Comparison of ENCODE assay signal across 9 cellular contexts in the genomic region with DNA sequence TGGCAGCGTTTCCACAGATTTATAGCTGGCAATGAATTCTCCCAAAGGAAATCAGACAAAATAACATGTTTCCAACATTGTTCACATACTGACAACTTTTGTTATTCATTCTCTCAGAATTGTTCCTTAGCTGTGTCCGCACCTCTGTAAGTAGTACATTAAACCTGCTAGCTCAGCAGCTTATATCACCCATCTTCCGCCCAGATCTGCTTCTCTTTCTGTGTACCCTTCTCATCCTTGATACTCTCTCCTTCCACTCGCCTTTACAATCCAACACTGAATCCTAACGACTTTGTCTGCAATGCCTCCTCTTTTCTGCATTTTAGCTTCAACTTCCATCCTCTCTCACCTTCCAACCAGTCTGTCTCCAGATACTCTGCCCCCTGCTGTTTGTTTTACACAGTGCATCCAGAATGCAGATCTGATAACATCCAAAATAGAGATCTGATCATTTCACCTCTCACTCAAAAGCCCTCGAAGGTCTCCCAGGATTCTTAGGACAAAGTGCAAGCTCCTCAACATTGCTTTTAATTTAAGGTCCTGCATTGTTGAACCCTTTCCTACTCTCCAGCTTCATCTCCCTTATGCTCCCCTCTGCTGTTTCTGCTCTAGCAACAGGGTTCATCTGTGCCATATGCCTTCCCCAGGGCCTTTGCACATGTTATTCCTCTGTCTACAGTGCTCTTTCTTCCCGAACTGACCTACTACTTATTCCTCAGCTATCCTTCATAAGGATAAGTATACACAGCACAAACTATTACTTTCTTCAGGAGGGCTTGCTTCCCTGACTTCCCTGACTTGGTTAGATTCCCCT.
DNase-seq lines count a peak whose midpoint lies in the region; ATAC-seq and TF ChIP-seq lines count a peak whose summit lies in the region.
"Had no signal": no experiment of that assay in that cellular context is flagged by ENCODE, and none has a peak within 500 bp of the region (broad histone marks: within the 10 kb centered on the region; RNA-seq: fewer than 3 reads in every experiment).

No MANE protein-coding gene starts in this region.

- H3K27me3 Mint-ChIP-seq in activated CD4-positive, alpha-beta memory T cell treated with anti-CD3 and anti-CD28 coated beads, Interleukin-2, amount 10 ng/mL, durations not matched to agents 7 days and 5 days, result no peaks in the 10 kb centered on the region

- H3K27ac ChIP-seq in IMR-90 (ENCODE audit: insufficient read depth, low read length), result no peak overlapping the region

- no peak overlapping the region for H2BK15ac ChIP-seq in IMR-90 (ENCODE audit: low read depth, low read length)

- no peak overlapping the region for H3K23ac ChIP-seq in IMR-90 (ENCODE audit: low read depth, low read length)

- H3K27me3 ChIP-seq in IMR-90 (ENCODE audit: control insufficient read depth, insufficient read depth, low read length), result no peaks in the 10 kb centered on the region

- POLR2A ChIA-PET in IMR-90 (lab: Charles Lee; ENCODE audit: unreplicated experiment), result no interaction called here
- POLR2A ChIA-PET in activated CD4-positive, alpha-beta memory T cell treated with anti-CD3 and anti-CD28 coated beads, Interleukin-2, amount 10 ng/mL, durations not matched to agents 7 days and 5 days (lab: Charles Lee), result interaction anchor here (0.8 kb wide), 1 partner anchor 68 kb away, joined by 3 read pairs; no protein-coding TSS in a partner anchor

- H3K79me1 ChIP-seq in IMR-90 (ENCODE audit: low read depth in 1 of 2, low read length in 2 of 2), result no peaks in the 10 kb centered on the region

- no peak overlapping the region for H3K9ac ChIP-seq in IMR-90 (ENCODE audit: low read depth, low read length)

- peaks cover 5% of the 10 kb centered on the region for H3K4me1 Mint-ChIP-seq in activated CD4-positive, alpha-beta memory T cell treated with anti-CD3 and anti-CD28 coated beads, Interleukin-2, amount 10 ng/mL, durations not matched to agents 7 days and 5 days
- H3K4me1 Mint-ChIP-seq: naive B cell had no signal

- no peak overlapping the region for H2AK9ac ChIP-seq in IMR-90 (replicated peaks; ENCODE audit: low read depth, low read length, poor library complexity)

- H3K4me3 Mint-ChIP-seq in activated CD4-positive, alpha-beta memory T cell treated with anti-CD3 and anti-CD28 coated beads, Interleukin-2, amount 10 ng/mL, durations not matched to agents 7 days and 5 days, result no peak overlapping the region
- H3K4me3 Mint-ChIP-seq: naive B cell had no signal

- H3K9me3 Mint-ChIP-seq in activated CD4-positive, alpha-beta memory T cell treated with anti-CD3 and anti-CD28 coated beads, Interleukin-2, amount 10 ng/mL, durations not matched to agents 7 days and 5 days, result no peaks in the 10 kb centered on the region

- no TSS peak for BruUV-seq in IMR-90 (replicated peaks; lab: Mats Ljungman, UMichigan)

- H4K91ac ChIP-seq in IMR-90 (ENCODE audit: insufficient read depth, low read depth, low read length), result no peak overlapping the region

- no peak overlapping the region for H4K8ac ChIP-seq in IMR-90 (ENCODE audit: low read depth in 2 of 2, low read length in 2 of 2)

- dilution Hi-C loops in IMR-90 (cut with HindIII; ENCODE audit: low sequenced_read_pairs, unreplicated experiment), result no loop called here

- in situ Hi-C loops in IMR-90 (cut with MboI; ENCODE audit: low sequenced_read_pairs), result no loop called here

- no peaks in the 10 kb centered on the region for H3K36me3 ChIP-seq in IMR-90 (ENCODE audit: control insufficient read depth, insufficient read depth, low read length)

- intact Hi-C loops in IMR-90 (cut with micrococcal nuclease), result loop anchor here (1.0 to 5.0 kb wide), 2 partner anchors 168 to 232 kb away; no protein-coding TSS in a partner anchor

- no peak overlapping the region for H2AFZ ChIP-seq in IMR-90 (replicated peaks; ENCODE audit: low read length, poor library complexity)

- H3K56ac ChIP-seq in IMR-90 (ENCODE audit: extremely low read depth, insufficient read depth, low read length), result no peak overlapping the region

- no peaks in the 10 kb centered on the region for H3K36me3 Mint-ChIP-seq in activated CD4-positive, alpha-beta memory T cell treated with anti-CD3 and anti-CD28 coated beads, Interleukin-2, amount 10 ng/mL, durations not matched to agents 7 days and 5 days (ENCODE audit: low read depth)
- H3K36me3 Mint-ChIP-seq: naive B cell had no signal

- no peak overlapping the region for H2AK5ac ChIP-seq in IMR-90 (ENCODE audit: low read depth, low read length)

- DNase-seq in EH (ENCODE audit: low read depth) (peak; percentile 33), IMR-90 (peak; percentile 11), germinal center (ENCODE audit: low spot score) (peak; percentile 4), NCI-H2081 treated with DMSO at 0.1 percent for 48 hours (lab: John Stamatoyannopoulos, UW) (no peak), COR-L47 (lab: John Stamatoyannopoulos, UW) (no peak)
- DNase-seq in activated CD4-positive, alpha-beta memory T cell treated with anti-CD3 and anti-CD28 coated beads, Interleukin-2, amount 10 ng/mL, durations not matched to agents 7 days and 5 days, result peak; percentile 40
- DNase-seq in stimulated activated CD4-positive, alpha-beta T cell treated with anti-CD3 and anti-CD28 coated beads, Interleukin-4, amount 100 ng/mL, for 24 hours, result peak; percentile 33
- DNase-seq: naive B cell had no signal

- H2BK20ac ChIP-seq in IMR-90 (ENCODE audit: low read depth, low read length), result no peak overlapping the region

- no peak overlapping the region for H3K4me3 ChIP-seq in IMR-90 (ENCODE audit: insufficient read depth, low read depth, low read length)

- no peak overlapping the region for H2BK5ac ChIP-seq in IMR-90 (ENCODE audit: low read depth, low read length, poor library complexity, severe bottlenecking)

- no peak overlapping the region for H4K5ac ChIP-seq in IMR-90 (ENCODE audit: low read depth, low read length)

- peak; percentile 43 for TF ChIP-seq CTCF in IMR-90 (conservative IDR thresholded peaks at IDR 0.05; ENCODE audit: low read depth, low read length)

- ATAC-seq in IMR-90 (ENCODE audit: low read depth) (no peak), HG02870 (IDR thresholded peaks at IDR 0.05; ENCODE audit: unreplicated experiment) (no peak)

- H3K4me1 ChIP-seq in IMR-90 (ENCODE audit: control insufficient read depth, insufficient read depth, low read length), result no peaks in the 10 kb centered on the region

- no peak for TF ChIP-seq POLR2A in IMR-90 (IDR thresholded peaks at IDR 0.05; ENCODE audit: low read depth, low read length)

- no peaks in the 10 kb centered on the region for H4K20me1 ChIP-seq in IMR-90 (ENCODE audit: insufficient read depth, low read length)

- TF ChIP-seq RAD21 in IMR-90 (IDR thresholded peaks at IDR 0.05; ENCODE audit: low read length), result no peak

- no peaks in the 10 kb centered on the region for H3K9me3 ChIP-seq in IMR-90 (ENCODE audit: control insufficient read depth, insufficient read depth, low read length)

- H3K27ac Mint-ChIP-seq in activated CD4-positive, alpha-beta memory T cell treated with anti-CD3 and anti-CD28 coated beads, Interleukin-2, amount 10 ng/mL, durations not matched to agents 7 days and 5 days, result no peak overlapping the region

- H3K18ac ChIP-seq in IMR-90 (ENCODE audit: low read depth, low read length), result no peak overlapping the region

- WGBS in IMR-90 (ENCODE audit: extremely low coverage in 2 of 2, insufficient read length in 1 of 2), 2 experiments, result 25% methylated on average over 4 of the region's 7 CpGs; no CpG with 5 or more reads in 1 of the 2 experiments

- no peak overlapping the region for H3K4me2 ChIP-seq in IMR-90 (ENCODE audit: low read depth, low read length)

- H2BK120ac ChIP-seq in IMR-90 (ENCODE audit: low read depth, low read length), result no peak overlapping the region

- no peak overlapping the region for H3K4ac ChIP-seq in IMR-90 (ENCODE audit: low read depth, low read length)

- H3K9me1 ChIP-seq in IMR-90 (ENCODE audit: insufficient read depth, low read length), result no peaks in the 10 kb centered on the region

- CTCF ChIA-PET in IMR-90 (lab: Yijun Ruan, JAX), result interaction anchor here (0.6 to 1.2 kb wide), 7 partner anchors 10 to 231 kb away, joined by 3 to 4 read pairs (median 3); no protein-coding TSS in a partner anchor
- CTCF ChIA-PET in activated CD4-positive, alpha-beta memory T cell treated with anti-CD3 and anti-CD28 coated beads, Interleukin-2, amount 10 ng/mL, durations not matched to agents 7 days and 5 days (lab: Charles Lee), result interaction anchor here (0.7 to 1.7 kb wide), 6 partner anchors 17 to 231 kb away, joined by 3 to 7 read pairs (median 4); no protein-coding TSS in a partner anchor

- no peak overlapping the region for H3K14ac ChIP-seq in IMR-90 (replicated peaks; ENCODE audit: low read depth, low read length)

TF ChIP-seq in IMR-90, 13 proteins besides CTCF, POLR2A, EP300 and RAD21:
- TF ChIP-seq FOS (IDR thresholded peaks at IDR 0.05; ENCODE audit: low read depth, low read length), result no peak
- peak; percentile 41; the same call in 1 of the 2 replicates for TF ChIP-seq SMC3 (IDR thresholded peaks at IDR 0.05; ENCODE audit: low read depth, low read length)

Comparison
In these comparisons a context has a peak if more than half of its experiments do, and no peak if none do; other contexts are left out.
1. DNase-seq: peak in EH (single experiment), IMR-90 (single experiment), activated CD4-positive, alpha-beta memory T cell treated with anti-CD3 and anti-CD28 coated beads, Interleukin-2, amount 10 ng/mL, durations not matched to agents 7 days and 5 days (single experiment), germinal center (single experiment) and stimulated activated CD4-positive, alpha-beta T cell treated with anti-CD3 and anti-CD28 coated beads, Interleukin-4, amount 100 ng/mL, for 24 hours (single experiment); none in NCI-H2081 treated with DMSO at 0.1 percent for 48 hours (single experiment) and COR-L47 (single experiment).